Comparison of ENCODE assay signal across 1 cellular context in the genomic region with DNA sequence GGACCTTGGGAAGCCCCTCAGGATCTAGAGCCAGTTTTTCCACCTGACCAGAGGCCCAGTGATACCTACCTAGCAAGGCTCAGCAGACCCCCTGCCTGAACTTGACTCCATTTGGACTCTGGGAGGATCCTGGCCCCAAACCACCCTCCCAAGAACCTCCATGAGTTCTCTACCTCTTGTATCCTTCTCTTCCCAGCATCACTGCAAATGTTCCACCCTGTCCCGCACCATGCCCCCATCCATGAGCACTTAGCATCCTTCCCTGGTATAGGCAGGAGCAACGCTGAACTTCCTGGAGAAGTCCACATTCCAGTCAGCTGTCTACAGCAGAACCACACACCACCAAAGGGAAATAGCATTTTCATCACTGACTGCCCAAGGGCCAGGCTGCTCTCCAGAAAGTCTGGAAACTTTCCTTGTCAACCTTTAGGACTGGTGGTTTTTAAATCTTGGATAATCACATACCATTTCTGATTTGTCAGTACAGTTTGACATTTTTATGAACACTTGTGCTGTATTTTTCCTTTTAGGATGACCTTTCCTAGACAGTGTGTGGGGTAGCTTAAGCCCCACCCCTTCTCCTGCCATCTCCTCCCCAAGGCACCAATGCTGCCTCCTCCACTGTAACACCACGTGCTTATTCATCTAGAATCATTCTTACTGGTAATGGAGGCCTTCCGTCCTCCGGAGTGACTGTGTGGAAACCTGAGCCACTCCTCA.
TF ChIP-seq lines count a peak whose summit lies in the region.

No MANE protein-coding gene starts in this region.

TF ChIP-seq in HCT116, 20 proteins besides CTCF, POLR2A, EP300 and RAD21:
- TF ChIP-seq EGR1 (IDR thresholded peaks at IDR 0.05; ENCODE audit: low read depth) (no peak), POLR2AphosphoS5 (IDR thresholded peaks at IDR 0.05; ENCODE audit: low read depth, low read length) (peak; percentile 23; the same call in 1 of the 2 replicates)
